In genomic region chr5:1851290-1851934, GRCh38 we compare ENCODE assay signal across 1 cellular context.
TF ChIP-seq lines count a peak whose summit lies in the region.

No MANE protein-coding gene starts in this region.

TF ChIP-seq in IMR-90, 13 proteins besides CTCF, POLR2A, EP300 and RAD21 (continued from another document):
- TF ChIP-seq USF2 (IDR thresholded peaks at IDR 0.05; ENCODE audit: low read depth, low read length) (no peak), RFX5 (IDR thresholded peaks at IDR 0.05; ENCODE audit: low read depth, low read length) (no peak)
